Comparison of ENCODE assay signal across 19 cellular contexts in the genomic region with DNA sequence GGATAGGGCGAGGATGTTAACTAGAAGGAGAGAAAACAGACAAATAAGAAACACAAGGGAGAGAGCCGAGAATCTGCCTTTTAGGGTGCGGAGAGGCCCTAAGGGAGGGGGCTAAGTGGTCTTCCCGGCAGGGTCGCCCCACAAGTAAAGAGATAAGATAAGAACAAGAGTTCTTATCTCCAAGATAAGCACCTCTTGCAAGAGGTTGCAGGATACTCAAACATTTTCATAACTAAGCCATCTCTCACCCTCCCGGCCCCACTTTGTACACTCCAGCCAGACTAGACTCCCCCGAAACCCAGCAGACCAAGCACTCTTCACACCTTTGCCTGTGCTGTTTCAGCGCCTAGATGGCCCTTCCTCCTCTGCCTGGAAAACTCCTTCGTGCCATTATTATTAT. TPM values are rescaled to one million over a fixed set of nuclear protein-coding genes. Genes with fewer than 3 reads are reported as not detected.
DNase-seq lines count a peak whose midpoint lies in the region; ATAC-seq and TF ChIP-seq lines count a peak whose summit lies in the region.
"Had no signal": no experiment of that assay in that cellular context is flagged by ENCODE, and none has a peak within 500 bp of the region (broad histone marks: within the 10 kb centered on the region; RNA-seq: fewer than 3 reads in every experiment).

No MANE protein-coding gene starts in this region.

- intact Hi-C loops in CD4-positive, alpha-beta T cell (cut with DNase I, micrococcal nuclease) = loop anchor here in 1 of 2 experiments (5.0 kb wide), 1 partner anchor 249 kb away; a partner anchor contains a TSS
- intact Hi-C loops in natural killer cell (cut with micrococcal nuclease) = no loop called here

- no peak for ATAC-seq in CD4-positive, alpha-beta T cell (ENCODE audit: poor library complexity)
- no peak for ATAC-seq in natural killer cell
- ATAC-seq: gastroesophageal sphincter, Panc1 had no signal

- H3K27me3 ChIP-seq in CD4-positive, alpha-beta T cell (ENCODE audit: control insufficient read depth, insufficient read depth, low read length) = no peaks in the 10 kb centered on the region
- H3K27me3 ChIP-seq in HUES64 (ENCODE audit: insufficient read depth, low read length) = peaks cover 37% of the 10 kb centered on the region
- H3K27me3 ChIP-seq: gastroesophageal sphincter, suprapubic skin had no signal

- no peak for TF ChIP-seq CTCF in CD4-positive, alpha-beta T cell (IDR thresholded peaks at IDR 0.05)
- TF ChIP-seq CTCF in chondrocyte (IDR thresholded peaks at IDR 0.05) (no peak), natural killer cell (IDR thresholded peaks at IDR 0.05) (no peak)

- H3K36me3 ChIP-seq in HUES64 (ENCODE audit: insufficient read depth, low read length) = no peaks in the 10 kb centered on the region
- H3K36me3 ChIP-seq: gastroesophageal sphincter, suprapubic skin, WERI-Rb-1 had no signal

- no peak for DNase-seq in CD4-positive, alpha-beta T cell
- DNase-seq in chondrocyte (ENCODE audit: low spot score) (peak; percentile 5), natural killer cell (no peak), inferior parietal cortex (ENCODE audit: extremely low spot score) (no peak), NCI-H2107 treated with DMSO at 0.1 percent for 48 hours (lab: John Stamatoyannopoulos, UW; ENCODE audit: unreplicated experiment) (no peak), HuH-7.5 (ENCODE audit: low spot score) (no peak), superior temporal gyrus (ENCODE audit: extremely low spot score) (no peak)
- DNase-seq: amniotic stem cell, HFFc6, MV-4-11, NCI-H2107, NCI-H748 treated with DMSO at 0.1 percent for 48 hours, SW 1271, WERI-Rb-1 had no signal

- 73% methylated on average over 7 of the region's 9 CpGs for WGBS in HUES64

- peak overlapping the region; percentile 57 for H3K27ac Mint-ChIP-seq in CD4-positive, alpha-beta T cell
- H3K27ac Mint-ChIP-seq in chondrocyte (ENCODE audit: unreplicated experiment) = no peak overlapping the region
- H3K27ac Mint-ChIP-seq in natural killer cell = no peak overlapping the region
- H3K27ac Mint-ChIP-seq: HFFc6, IgD-negative memory B cell had no signal

- peak overlapping the region; percentile 76 for H3K4me3 Mint-ChIP-seq in CD4-positive, alpha-beta T cell
- H3K4me3 Mint-ChIP-seq in chondrocyte (ENCODE audit: unreplicated experiment) (no peak overlapping the region), natural killer cell (peak overlapping the region; percentile 11)
- H3K4me3 Mint-ChIP-seq: HFFc6 had no signal

- H3K27ac ChIP-seq in CD4-positive, alpha-beta T cell (ENCODE audit: low read depth, low read length) = no peak overlapping the region
- no peak overlapping the region for H3K27ac ChIP-seq in HUES64 (ENCODE audit: low read depth, low read length)
- H3K27ac ChIP-seq: suprapubic skin, WERI-Rb-1 had no signal

- peaks cover 15% of the 10 kb centered on the region for H3K4me1 Mint-ChIP-seq in CD4-positive, alpha-beta T cell (ENCODE audit: low read depth)
- H3K4me1 Mint-ChIP-seq in chondrocyte (ENCODE audit: low read depth) (peaks cover 16% of the 10 kb centered on the region), natural killer cell (peaks cover 0 to 18% of the 10 kb centered on the region in 2 donors)

- peak overlapping the region; percentile 69; the same call in 1 of the 2 replicates for H3K4me3 ChIP-seq in HUES64 (ENCODE audit: low read length)

- no peaks in the 10 kb centered on the region for H3K27me3 Mint-ChIP-seq in CD4-positive, alpha-beta T cell
- H3K27me3 Mint-ChIP-seq in chondrocyte (ENCODE audit: low read depth) (peaks cover 3% of the 10 kb centered on the region), natural killer cell (ENCODE audit: low read depth in 2 of 2) (no peaks in the 10 kb centered on the region)

- no peaks in the 10 kb centered on the region; the same call in 1 of the 2 replicates for H3K4me1 ChIP-seq in HUES64 (ENCODE audit: insufficient read depth, low read length)

- POLR2A ChIA-PET in CD4-positive, alpha-beta T cell (lab: Charles Lee) = interaction anchor here (3.7 kb wide), 1 partner anchor 14 kb away, joined by 34 read pairs; a partner anchor contains a TSS

- CTCF ChIA-PET in CD4-positive, alpha-beta T cell (lab: Charles Lee) = interaction anchor here (1.7 kb wide), 1 partner anchor 14 kb away, joined by 5 read pairs; a partner anchor contains a TSS

- no peaks in the 10 kb centered on the region for H3K36me3 Mint-ChIP-seq in CD4-positive, alpha-beta T cell (ENCODE audit: low read depth)
- H3K36me3 Mint-ChIP-seq in chondrocyte (ENCODE audit: low read depth) (no peaks in the 10 kb centered on the region), natural killer cell (no peaks in the 10 kb centered on the region)

- no peak overlapping the region for H3K9ac ChIP-seq in HUES64 (ENCODE audit: low read depth, low read length)

- no peaks in the 10 kb centered on the region for H3K9me3 ChIP-seq in CD4-positive, alpha-beta T cell (ENCODE audit: control insufficient read depth, low read length)
- no peaks in the 10 kb centered on the region for H3K9me3 ChIP-seq in HUES64 (ENCODE audit: insufficient read depth, low read depth, low read length)
- H3K9me3 ChIP-seq: gastroesophageal sphincter, suprapubic skin had no signal

- no peaks in the 10 kb centered on the region for H3K9me3 Mint-ChIP-seq in CD4-positive, alpha-beta T cell
- H3K9me3 Mint-ChIP-seq in chondrocyte (ENCODE audit: low read depth) = no peaks in the 10 kb centered on the region
- no peaks in the 10 kb centered on the region for H3K9me3 Mint-ChIP-seq in natural killer cell
- H3K9me3 Mint-ChIP-seq: HFFc6, IgD-negative memory B cell had no signal

RNA-seq across cellular contexts. Expression of a gene that starts 14.3 kb away (rescaled TPM):
- 10 to 100 TPM; 11.4 to 12.9 TPM for total RNA-seq in CD4-positive, alpha-beta T cell
- polyA plus RNA-seq in HUES64 (2013, experiment 1 of 2) = 3.6 TPM
- polyA plus RNA-seq in HUES64 (2013, experiment 2 of 2) = 4.5 TPM
- total RNA-seq in chondrocyte = 9.2 to 12.0 TPM (median 11.9 TPM) in 3 replicates
- 10 to 100 TPM; 15.9 to 31.3 (median 29.3) TPM for total RNA-seq in natural killer cell

RNA-seq across cellular contexts. Expression of a gene that starts 15.0 kb away (rescaled TPM):
- 10 to 100 TPM; 22.4 to 25.7 TPM for total RNA-seq in CD4-positive, alpha-beta T cell
- 52.7 TPM for polyA plus RNA-seq in HUES64 (2013, experiment 1 of 2)
- 58.5 TPM for polyA plus RNA-seq in HUES64 (2013, experiment 2 of 2)
- total RNA-seq in chondrocyte (37.9 to 46.0 TPM (median 41.5 TPM) in 3 replicates), natural killer cell (10 to 100 TPM; 64.7 to 86.0 (median 84.8) TPM)

RNA-seq across cellular contexts. Expression of a gene that starts 15.3 kb away (rescaled TPM):
- not detected for total RNA-seq in CD4-positive, alpha-beta T cell
- not detected for polyA plus RNA-seq in HUES64 (2013, experiment 1 of 2)
- not detected for polyA plus RNA-seq in HUES64 (2013, experiment 2 of 2)
- total RNA-seq in chondrocyte (not detected in 3 replicates), natural killer cell (not detected)
- polyA plus RNA-seq: IgD-negative memory B cell had no signal

RNA-seq across cellular contexts. Expression of a gene that starts 39.4 kb away (rescaled TPM):
- under 1 TPM; 0.25 to 0.31 TPM for total RNA-seq in CD4-positive, alpha-beta T cell
- 25.3 TPM for polyA plus RNA-seq in HUES64 (2013, experiment 1 of 2)
- 27.3 TPM for polyA plus RNA-seq in HUES64 (2013, experiment 2 of 2)
- 5.9 to 12.0 TPM (median 11.2 TPM) in 3 replicates for total RNA-seq in chondrocyte
- total RNA-seq in natural killer cell = under 1 TPM; 0.23 to 0.27 (median 0.24) TPM
- polyA plus RNA-seq: IgD-negative memory B cell had no signal
